ENCODE assay signal across 21 cellular contexts in genomic region chr7:74267756-74268565, GRCh38. TPM values are rescaled to one million over a fixed set of nuclear protein-coding genes. Genes with fewer than 3 reads are reported as not detected.
DNase-seq lines count a peak whose midpoint lies in the region; ATAC-seq, FAIRE-seq and TF ChIP-seq lines count a peak whose summit lies in the region.
"Had no signal": no experiment of that assay in that cellular context is flagged by ENCODE, and none has a peak within 500 bp of the region (broad histone marks: within the 10 kb centered on the region; RNA-seq: fewer than 3 reads in every experiment).

No MANE protein-coding gene starts in this region.

- FAIRE-seq in urothelium cell line (lab: Jason Lieb, UNC) = no peak
- FAIRE-seq: GM18507 had no signal

- H3K36me3 Mint-ChIP-seq in WTC11 (no peaks in the 10 kb centered on the region), memory B cell (no peaks in the 10 kb centered on the region)
- H3K36me3 Mint-ChIP-seq: CD8-positive, alpha-beta T cell; natural killer cell had no signal

- DNase-seq in EH (ENCODE audit: low read depth) = peak; percentile 38
- DNase-seq in WTC11 (ENCODE audit: low spot score) = no peak
- DNase-seq in memory B cell (ENCODE audit: low spot score in 2 of 2) = no peak
- DNase-seq in erythroblast (lab: John Stamatoyannopoulos, UW) = no peak
- no peak for DNase-seq in urothelium cell line (ENCODE audit: low spot score)
- DNase-seq: activated CD4-positive, alpha-beta T cell treated with anti-CD3 and anti-CD28 coated beads for 4 hours; activated CD8-positive, alpha-beta memory T cell treated with anti-CD3 and anti-CD28 coated beads, Interleukin-2, amount 50 U/mL, for 4 hours; activated gamma-delta T cell; CD8-positive, alpha-beta T cell; central memory CD4-positive, alpha-beta T cell; DMS53; GOT3; heart left ventricle; MM.1S; natural killer cell; NCI-H187; NCI-H345; stimulated activated CD4-positive, alpha-beta T cell treated with anti-CD3 and anti-CD28 coated beads, Interleukin-2, amount 100 ng/mL, for 48 hours; uterus had no signal

- no peak for TF ChIP-seq POLR2A in erythroblast (IDR thresholded peaks at IDR 0.05; ENCODE audit: low read length)

- TF ChIP-seq CTCF in WTC11 (IDR thresholded peaks at IDR 0.05) = no peak

- peak overlapping the region; percentile 65; the same call in 1 of the 2 replicates for H3K27ac Mint-ChIP-seq in WTC11
- no peak overlapping the region for H3K27ac Mint-ChIP-seq in memory B cell
- H3K27ac Mint-ChIP-seq: CD8-positive, alpha-beta T cell; natural killer cell had no signal

- H3K9me3 Mint-ChIP-seq in WTC11 (no peaks in the 10 kb centered on the region), memory B cell (no peaks in the 10 kb centered on the region)
- H3K9me3 Mint-ChIP-seq: CD8-positive, alpha-beta T cell; natural killer cell had no signal

- CTCF ChIA-PET in WTC11 (lab: Charles Lee) = interaction anchor here (0.6 to 2.1 kb wide), 5 partner anchors 13 to 137 kb away, joined by 3 to 15 read pairs (median 4); partner anchors contain the start of gene CLIP2

- ATAC-seq in WTC11 (no peak), memory B cell (ENCODE audit: low read depth) (no peak), GM19395 (IDR thresholded peaks at IDR 0.05; ENCODE audit: unreplicated experiment) (no peak)
- ATAC-seq: CD8-positive, alpha-beta T cell; heart left ventricle; natural killer cell had no signal

- no peak overlapping the region for H3K4me3 Mint-ChIP-seq in WTC11
- peak overlapping the region; percentile 59 for H3K4me3 Mint-ChIP-seq in memory B cell
- H3K4me3 Mint-ChIP-seq: CD8-positive, alpha-beta T cell had no signal

- POLR2A ChIA-PET in WTC11 (lab: Charles Lee) = no interaction called here

- H3K4me1 Mint-ChIP-seq in WTC11 = peaks cover 23% of the 10 kb centered on the region
- H3K4me1 Mint-ChIP-seq in memory B cell = peaks cover 34% of the 10 kb centered on the region

- no peaks in the 10 kb centered on the region for H3K27me3 Mint-ChIP-seq in WTC11 (ENCODE audit: low read depth)
- H3K27me3 Mint-ChIP-seq in memory B cell = no peaks in the 10 kb centered on the region

TF ChIP-seq in WTC11, 78 proteins besides CTCF, POLR2A, EP300 and RAD21:
- TF ChIP-seq TEAD4 (CRISPR knock-in tag; IDR thresholded peaks at IDR 0.05) (no peak), FOXK1 (CRISPR knock-in tag; IDR thresholded peaks at IDR 0.05) (no peak), NFE2L1 (CRISPR knock-in tag; IDR thresholded peaks at IDR 0.05) (no peak), FOXP4 (CRISPR knock-in tag; IDR thresholded peaks at IDR 0.05) (no peak), ELF4 (CRISPR knock-in tag; IDR thresholded peaks at IDR 0.05; ENCODE audit: low read depth) (no peak), NR3C1 (CRISPR knock-in tag; conservative IDR thresholded peaks at IDR 0.05; ENCODE audit: low read depth) (no peak), ZNF138 (CRISPR knock-in tag; conservative IDR thresholded peaks at IDR 0.05) (no peak)

RNA-seq across cellular contexts. Expression of gene RFC2, which starts 13.8 kb away (rescaled TPM):
- total RNA-seq in WTC11 (2021) = 74.1 to 80.7 TPM (median 79.4 TPM) in 3 replicates

RNA-seq across cellular contexts. Expression of gene CLIP2, which starts 21.2 kb away (rescaled TPM):
- 48.1 to 49.7 TPM (median 48.4 TPM) in 3 replicates for total RNA-seq in WTC11 (2021)

RNA-seq across cellular contexts. Expression of gene LAT2, which starts 58.2 kb away (rescaled TPM):
- 0.33 to 0.76 TPM (median 0.41 TPM) in 3 replicates for total RNA-seq in WTC11 (2021)
